In genomic region chr4:1753692-1754311, GRCh38 we compare ENCODE assay signal across 1 cellular context.
TF ChIP-seq lines count a peak whose summit lies in the region.

No MANE protein-coding gene starts in this region.

TF ChIP-seq in HepG2, 621 proteins besides CTCF, POLR2A, EP300 and RAD21 (continued from another document):
- peak; percentile 27; the same call in 1 of the 2 replicates for TF ChIP-seq PAXIP1 (CRISPR knock-in tag; conservative IDR thresholded peaks at IDR 0.05)
- peak; percentile 31; the same call in 1 of the 2 replicates for TF ChIP-seq RXRB (CRISPR knock-in tag; IDR thresholded peaks at IDR 0.05; ENCODE audit: borderline replicate concordance)
- peak; percentile 41 for TF ChIP-seq GATAD2A (CRISPR knock-in tag; IDR thresholded peaks at IDR 0.05)
- no peak for TF ChIP-seq NFYB (CRISPR knock-in tag; IDR thresholded peaks at IDR 0.05)
- TF ChIP-seq TFAP4 (IDR thresholded peaks at IDR 0.05; ENCODE audit: borderline replicate concordance, low read depth) = peak; percentile 31; the same call in 1 of the 2 replicates
- no peak for TF ChIP-seq MBD4 (IDR thresholded peaks at IDR 0.05; ENCODE audit: borderline replicate concordance, low read length)
- no peak for TF ChIP-seq FOXK1 (CRISPR knock-in tag; IDR thresholded peaks at IDR 0.05; ENCODE audit: borderline replicate concordance, low read depth)
- TF ChIP-seq CSRNP1 (CRISPR knock-in tag; IDR thresholded peaks at IDR 0.05) = peak; percentile 45; the same call in 1 of the 2 replicates
- TF ChIP-seq ARID2 (CRISPR knock-in tag; IDR thresholded peaks at IDR 0.05; ENCODE audit: borderline replicate concordance) = 0 out of 2 replicates have a peak, but pooled peaks have one; percentile 13
- TF ChIP-seq ZNF614 (CRISPR knock-in tag; IDR thresholded peaks at IDR 0.05; ENCODE audit: borderline replicate concordance) = no peak
- TF ChIP-seq LCORL (IDR thresholded peaks at IDR 0.05) = no peak
- TF ChIP-seq LCORL (CRISPR knock-in tag; IDR thresholded peaks at IDR 0.05) = peak; percentile 57
- TF ChIP-seq SETDB1 (CRISPR knock-in tag; IDR thresholded peaks at IDR 0.05; ENCODE audit: borderline replicate concordance) = no peak
- no peak for TF ChIP-seq NAIF1 (CRISPR knock-in tag; IDR thresholded peaks at IDR 0.05; ENCODE audit: borderline replicate concordance)
- TF ChIP-seq STAG1 (CRISPR knock-in tag; IDR thresholded peaks at IDR 0.05) = 0 out of 2 replicates have a peak, but pooled peaks have one; percentile 7
- no peak for TF ChIP-seq SCMH1 (CRISPR knock-in tag; IDR thresholded peaks at IDR 0.05; ENCODE audit: borderline replicate concordance)
- TF ChIP-seq GFI1 (CRISPR knock-in tag; IDR thresholded peaks at IDR 0.05; ENCODE audit: borderline replicate concordance) = peak; percentile 66
- peak; percentile 52; the same call in 1 of the 2 replicates for TF ChIP-seq ELF1 (CRISPR knock-in tag; IDR thresholded peaks at IDR 0.05)
- TF ChIP-seq MXI1 (IDR thresholded peaks at IDR 0.05; ENCODE audit: borderline replicate concordance, low read depth, low read length) = 0 out of 3 replicates have a peak, but pooled peaks have one; percentile 41
- no peak for TF ChIP-seq IRF9 (CRISPR knock-in tag; IDR thresholded peaks at IDR 0.05; ENCODE audit: borderline replicate concordance)
- TF ChIP-seq RBFOX2 (IDR thresholded peaks at IDR 0.05; ENCODE audit: low read depth, low read length) = peak; percentile 53; the same call in 1 of the 2 replicates
- TF ChIP-seq RBM22 (optimal IDR thresholded peaks at IDR 0.05; ENCODE audit: low read length) = no peak
- 0 out of 2 replicates have a peak, but pooled peaks have one; percentile 57 for TF ChIP-seq KLF15 (CRISPR knock-in tag; IDR thresholded peaks at IDR 0.05; ENCODE audit: borderline replicate concordance)
- no peak for TF ChIP-seq ZNF547 (CRISPR knock-in tag; IDR thresholded peaks at IDR 0.05)
- no peak for TF ChIP-seq TOPORS (CRISPR knock-in tag; IDR thresholded peaks at IDR 0.05)
- peak; percentile 72; the same call in 1 of the 2 replicates for TF ChIP-seq GZF1 (CRISPR knock-in tag; IDR thresholded peaks at IDR 0.05)
- TF ChIP-seq KLF11 (CRISPR knock-in tag; IDR thresholded peaks at IDR 0.05) = 0 out of 2 replicates have a peak, but pooled peaks have one; percentile 10
- TF ChIP-seq HNF4A (CRISPR knock-in tag; IDR thresholded peaks at IDR 0.05) = peak; percentile 28; the same call in 1 of the 2 replicates
- peak; percentile 61 for TF ChIP-seq AGO2 (optimal IDR thresholded peaks at IDR 0.05; ENCODE audit: low read depth, low read length)
- TF ChIP-seq ZNF274 (CRISPR knock-in tag; IDR thresholded peaks at IDR 0.05) = peak; percentile 59; the same call in 1 of the 2 replicates
- TF ChIP-seq ZNF256 (CRISPR knock-in tag; conservative IDR thresholded peaks at IDR 0.05) = no peak
- TF ChIP-seq MEIS2 (CRISPR knock-in tag; IDR thresholded peaks at IDR 0.05) = peak; percentile 49
- no peak for TF ChIP-seq NR2C2 (CRISPR knock-in tag; IDR thresholded peaks at IDR 0.05; ENCODE audit: borderline replicate concordance)
- peak; percentile 32; the same call in 1 of the 2 replicates for TF ChIP-seq ZNF451 (CRISPR knock-in tag; IDR thresholded peaks at IDR 0.05)
- TF ChIP-seq GABPB1 (CRISPR knock-in tag; IDR thresholded peaks at IDR 0.05) = peak; percentile 66
- 0 out of 2 replicates have a peak, but pooled peaks have one; percentile 18 for TF ChIP-seq ZKSCAN5 (CRISPR knock-in tag; IDR thresholded peaks at IDR 0.05)
- peak; percentile 34; the same call in 1 of the 2 replicates for TF ChIP-seq REPIN1 (CRISPR knock-in tag; IDR thresholded peaks at IDR 0.05; ENCODE audit: borderline replicate concordance, low read depth)
- no peak for TF ChIP-seq ATF4 (CRISPR knock-in tag; IDR thresholded peaks at IDR 0.05)
- TF ChIP-seq MAFG (CRISPR knock-in tag; IDR thresholded peaks at IDR 0.05) = no peak
- no peak for TF ChIP-seq MYC (CRISPR knock-in tag; IDR thresholded peaks at IDR 0.05; ENCODE audit: borderline replicate concordance)
- TF ChIP-seq GATA4 (IDR thresholded peaks at IDR 0.05; ENCODE audit: borderline replicate concordance, low read depth) = 0 out of 2 replicates have a peak, but pooled peaks have one; percentile 22
- TF ChIP-seq PHF8 (CRISPR knock-in tag; IDR thresholded peaks at IDR 0.05) = peak; percentile 43; the same call in 1 of the 2 replicates
- TF ChIP-seq TBX2 (CRISPR knock-in tag; IDR thresholded peaks at IDR 0.05; ENCODE audit: borderline replicate concordance) = peak; percentile 54; the same call in 1 of the 2 replicates
- 0 out of 2 replicates have a peak, but pooled peaks have one; percentile 76 for TF ChIP-seq MZF1 (CRISPR knock-in tag; IDR thresholded peaks at IDR 0.05; ENCODE audit: borderline replicate concordance)
- 0 out of 2 replicates have a peak, but pooled peaks have one; percentile 42 for TF ChIP-seq ZNF17 (CRISPR knock-in tag; IDR thresholded peaks at IDR 0.05)
- 0 out of 2 replicates have a peak, but pooled peaks have one; percentile 14 for TF ChIP-seq THAP11 (CRISPR knock-in tag; IDR thresholded peaks at IDR 0.05)
- peak; percentile 52; the same call in 1 of the 2 replicates for TF ChIP-seq ZBTB7A (CRISPR knock-in tag; IDR thresholded peaks at IDR 0.05)
- TF ChIP-seq ZBTB10 (CRISPR knock-in tag; IDR thresholded peaks at IDR 0.05; ENCODE audit: borderline replicate concordance) = no peak
- TF ChIP-seq ZNF350 (CRISPR knock-in tag; IDR thresholded peaks at IDR 0.05; ENCODE audit: borderline replicate concordance, low read depth) = peak; percentile 24; the same call in 1 of the 2 replicates
- peak; percentile 40; the same call in 1 of the 2 replicates for TF ChIP-seq SALL1 (CRISPR knock-in tag; IDR thresholded peaks at IDR 0.05)
- no peak for TF ChIP-seq ZNF788 (CRISPR knock-in tag; IDR thresholded peaks at IDR 0.05; ENCODE audit: borderline replicate concordance)
